Comparison of ENCODE assay signal across 10 cellular contexts in the genomic region with DNA sequence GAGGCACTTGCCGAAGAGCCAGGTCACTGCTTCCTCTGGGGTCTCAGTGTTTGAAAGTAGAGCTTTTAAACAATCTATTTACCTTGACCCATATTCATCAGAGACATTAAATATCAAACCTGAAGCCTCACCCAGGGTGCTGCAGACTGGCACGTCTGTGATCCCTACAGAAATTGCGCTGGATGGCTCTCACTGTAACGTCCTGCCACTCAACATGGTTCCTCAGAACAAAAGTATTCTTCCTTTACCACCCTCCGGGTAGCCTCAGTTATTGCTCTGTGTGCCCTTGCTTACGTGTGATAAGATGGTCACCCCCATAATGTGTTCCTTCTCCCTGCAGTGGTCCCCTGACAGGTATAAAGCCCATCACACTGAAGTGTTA.
DNase-seq lines count a peak whose midpoint lies in the region; ATAC-seq and TF ChIP-seq lines count a peak whose summit lies in the region.
"Had no signal": no experiment of that assay in that cellular context is flagged by ENCODE, and none has a peak within 500 bp of the region (broad histone marks: within the 10 kb centered on the region; RNA-seq: fewer than 3 reads in every experiment).

No MANE protein-coding gene starts in this region.

- peak overlapping the region; percentile 59 for H3K4ac ChIP-seq in mesendoderm (ENCODE audit: low read depth, low read length)

- 77 to 88% (median 82%) methylated on average over 6 of the region's 6 CpGs for WGBS in heart left ventricle, 4 donors
- no CpG with 5 or more reads among the region's 6 CpGs for WGBS in mesendoderm (ENCODE audit: extremely low coverage, insufficient coverage, low lambda C conversion rate)
- WGBS in ovary, 3 donors = 84 to 91% (median 85%) methylated on average over 6 of the region's 6 CpGs

- H3F3A ChIP-seq in SU-DHL-6 (ENCODE audit: insufficient read depth) = peaks cover 22% of the 10 kb centered on the region

- H2AFZ ChIP-seq in SU-DHL-6 (ENCODE audit: low read depth, low read length, severe bottlenecking) = no peak overlapping the region

- H3K36me3 ChIP-seq in heart left ventricle = no peaks in the 10 kb centered on the region
- no peaks in the 10 kb centered on the region for H3K36me3 ChIP-seq in SU-DHL-6 (ENCODE audit: low read length)
- H3K36me3 ChIP-seq in mesendoderm (ENCODE audit: control insufficient read depth, insufficient read depth, low read length) = no peaks in the 10 kb centered on the region
- H3K36me3 ChIP-seq in ovary = no peaks in the 10 kb centered on the region

- peak overlapping the region in 10 of 12 donors; percentile 12 to 70 (median 50) for H3K27ac ChIP-seq in heart left ventricle
- 0 out of 2 replicates have a peak overlapping the region, but pooled peaks have one; percentile 16 for H3K27ac ChIP-seq in SU-DHL-6 (ENCODE audit: low read depth, low read length)
- H3K27ac ChIP-seq in mesendoderm (ENCODE audit: low read depth, low read length) = no peak overlapping the region
- H3K27ac ChIP-seq in ovary = no peak overlapping the region

- no peak overlapping the region for H2BK5ac ChIP-seq in mesendoderm (ENCODE audit: low read length)

- H4K5ac ChIP-seq in mesendoderm (ENCODE audit: low read length) = no peak overlapping the region

- no peak overlapping the region for H4K8ac ChIP-seq in mesendoderm (ENCODE audit: low read depth, low read length)

- no peak for TF ChIP-seq POLR2A in heart left ventricle (IDR thresholded peaks at IDR 0.05)
- TF ChIP-seq POLR2A in erythroblast (IDR thresholded peaks at IDR 0.05; ENCODE audit: low read length) = no peak
- no peak for TF ChIP-seq POLR2A in ovary (IDR thresholded peaks at IDR 0.05)

- intact Hi-C loops in heart left ventricle (cut with DNase I) = loop anchor here in 3 of 10 donors (5.0 to 10.0 kb wide), 3 partner anchors 68 to 182 kb away; a partner anchor contains a TSS
- intact Hi-C loops in cardiac septum (cut with DNase I) = no loop called here
- intact Hi-C loops in ovary (cut with DNase I) = no loop called here

- no peak overlapping the region for H3K4me3 Mint-ChIP-seq in activated CD8-positive, alpha-beta memory T cell treated with anti-CD3 and anti-CD28 coated beads, Interleukin-2, amount 10 ng/mL, durations not matched to agents 7 days and 5 days
- H3K4me3 Mint-ChIP-seq: natural killer cell treated with Interleukin-12 subunit alpha and Interleukin-12 subunit beta and Interleukin-15 and Interleukin-18, amount 100 ng/mL, for 72 hours had no signal

- H3K9me2 ChIP-seq in SU-DHL-6 (replicated peaks; ENCODE audit: insufficient read depth, low read length) = no peaks in the 10 kb centered on the region

- H3K56ac ChIP-seq in mesendoderm (ENCODE audit: low read length) = peak overlapping the region; percentile 8

- TF ChIP-seq EP300 in ovary (IDR thresholded peaks at IDR 0.05) = no peak

- H3K4me1 Mint-ChIP-seq in activated CD8-positive, alpha-beta memory T cell treated with anti-CD3 and anti-CD28 coated beads, Interleukin-2, amount 10 ng/mL, durations not matched to agents 7 days and 5 days = peaks cover 20% of the 10 kb centered on the region

- no peaks in the 10 kb centered on the region for H3K79me2 ChIP-seq in SU-DHL-6 (ENCODE audit: insufficient read depth, low read length)
- H3K79me2 ChIP-seq in mesendoderm (ENCODE audit: control insufficient read depth, insufficient read depth, low read length) = no peaks in the 10 kb centered on the region

- H3K27me3 ChIP-seq in heart left ventricle = no peaks in the 10 kb centered on the region
- no peaks in the 10 kb centered on the region for H3K27me3 ChIP-seq in SU-DHL-6 (ENCODE audit: low read length)
- no peaks in the 10 kb centered on the region for H3K27me3 ChIP-seq in mesendoderm (ENCODE audit: insufficient read depth, low read length, poor library complexity)
- no peaks in the 10 kb centered on the region for H3K27me3 ChIP-seq in ovary

- H3K4me2 ChIP-seq in SU-DHL-6 (ENCODE audit: low read depth, low read length, poor library complexity, severe bottlenecking) = no peak overlapping the region
- H3K4me2 ChIP-seq in mesendoderm (ENCODE audit: low read length) = no peak overlapping the region

- H3K4me3 ChIP-seq in heart left ventricle (no peak overlapping the region), SU-DHL-6 (ENCODE audit: insufficient read depth, low read length, poor library complexity, severe bottlenecking) (no peak overlapping the region), mesendoderm (ENCODE audit: low read length) (no peak overlapping the region), ovary (no peak overlapping the region)

- no peak overlapping the region for H2AK5ac ChIP-seq in mesendoderm (ENCODE audit: low read length)

- H2BK120ac ChIP-seq in mesendoderm (ENCODE audit: low read depth, low read length) = no peak overlapping the region

- peak in 1 of 4 donors; percentile 19 for ATAC-seq in heart left ventricle
- ATAC-seq in activated CD8-positive, alpha-beta memory T cell treated with anti-CD3 and anti-CD28 coated beads, Interleukin-2, amount 10 ng/mL, durations not matched to agents 7 days and 5 days = no peak

- H3K79me1 ChIP-seq in mesendoderm (ENCODE audit: low read length) = no peaks in the 10 kb centered on the region

- no peak overlapping the region for H3K9ac ChIP-seq in SU-DHL-6 (ENCODE audit: low read length)
- no peak overlapping the region for H3K9ac ChIP-seq in mesendoderm (ENCODE audit: low read length)

- TF ChIP-seq CTCF in heart left ventricle (IDR thresholded peaks at IDR 0.05) = no peak
- TF ChIP-seq CTCF in SU-DHL-6 (IDR thresholded peaks at IDR 0.05; ENCODE audit: insufficient read depth, low read length, poor library complexity, severe bottlenecking) = no peak
- TF ChIP-seq CTCF in ovary (IDR thresholded peaks at IDR 0.05) = no peak

- H3K9me3 ChIP-seq in heart left ventricle (peaks cover 0 to 8% (median 0%) of the 10 kb centered on the region in 12 donors), SU-DHL-6 (ENCODE audit: insufficient read depth, low read length) (no peaks in the 10 kb centered on the region), ovary (no peaks in the 10 kb centered on the region)

- CTCF ChIA-PET in activated CD8-positive, alpha-beta memory T cell treated with anti-CD3 and anti-CD28 coated beads, Interleukin-2, amount 10 ng/mL, durations not matched to agents 7 days and 5 days (lab: Charles Lee) = no interaction called here

- peaks cover 2% of the 10 kb centered on the region for H3K36me3 Mint-ChIP-seq in activated CD8-positive, alpha-beta memory T cell treated with anti-CD3 and anti-CD28 coated beads, Interleukin-2, amount 10 ng/mL, durations not matched to agents 7 days and 5 days

- no peak overlapping the region for H3K27ac Mint-ChIP-seq in activated CD8-positive, alpha-beta memory T cell treated with anti-CD3 and anti-CD28 coated beads, Interleukin-2, amount 10 ng/mL, durations not matched to agents 7 days and 5 days
- H3K27ac Mint-ChIP-seq: natural killer cell treated with Interleukin-12 subunit alpha and Interleukin-12 subunit beta and Interleukin-15 and Interleukin-18, amount 100 ng/mL, for 72 hours had no signal

- no peak overlapping the region for H3K23ac ChIP-seq in mesendoderm (ENCODE audit: low read length)

- H2BK15ac ChIP-seq in mesendoderm (replicated peaks; ENCODE audit: low read depth) = no peak overlapping the region

- no peaks in the 10 kb centered on the region for H4K20me1 ChIP-seq in SU-DHL-6 (ENCODE audit: low read depth, low read length)

- no peaks in the 10 kb centered on the region for H3K9me3 Mint-ChIP-seq in activated CD8-positive, alpha-beta memory T cell treated with anti-CD3 and anti-CD28 coated beads, Interleukin-2, amount 10 ng/mL, durations not matched to agents 7 days and 5 days (ENCODE audit: low read depth)
- H3K9me3 Mint-ChIP-seq: natural killer cell treated with Interleukin-12 subunit alpha and Interleukin-12 subunit beta and Interleukin-15 and Interleukin-18, amount 100 ng/mL, for 72 hours had no signal

- H3K4me1 ChIP-seq in heart left ventricle (peaks cover 0 to 23% (median 18%) of the 10 kb centered on the region in 12 donors), mesendoderm (ENCODE audit: control insufficient read depth, low read depth, low read length) (peaks cover 7% of the 10 kb centered on the region), ovary (ENCODE audit: insufficient read depth) (peaks cover 3% of the 10 kb centered on the region)

- H3K27me3 Mint-ChIP-seq in activated CD8-positive, alpha-beta memory T cell treated with anti-CD3 and anti-CD28 coated beads, Interleukin-2, amount 10 ng/mL, durations not matched to agents 7 days and 5 days = no peaks in the 10 kb centered on the region
- H3K27me3 Mint-ChIP-seq: natural killer cell treated with Interleukin-12 subunit alpha and Interleukin-12 subunit beta and Interleukin-15 and Interleukin-18, amount 100 ng/mL, for 72 hours had no signal

- peak overlapping the region; percentile 9 for H3K18ac ChIP-seq in mesendoderm (ENCODE audit: low read length)

- DNase-seq in heart left ventricle (no peak), cardiac septum (ENCODE audit: low spot score) (no peak), mesendoderm (no peak), foreskin melanocyte (no peak), erythroblast (lab: John Stamatoyannopoulos, UW) (no peak), ovary (no peak)
- DNase-seq in activated CD8-positive, alpha-beta memory T cell treated with anti-CD3 and anti-CD28 coated beads, Interleukin-2, amount 10 ng/mL, durations not matched to agents 7 days and 5 days = no peak
- DNase-seq: kidney glomerular epithelial cell had no signal

Comparison
In these comparisons a context has a peak if more than half of its experiments do, and no peak if none do; other contexts are left out.
1. H3K27ac ChIP-seq: peak in heart left ventricle (10 of 12) and SU-DHL-6 (single experiment); none in mesendoderm (single experiment) and ovary (0 of 2).